ENCODE assay signal across 11 cellular contexts in genomic region chr6:40585661-40586269, GRCh38. TPM values are rescaled to one million over a fixed set of nuclear protein-coding genes. Genes with fewer than 3 reads are reported as not detected.
DNase-seq lines count a peak whose midpoint lies in the region; ATAC-seq lines count a peak whose summit lies in the region.
"Had no signal": no experiment of that assay in that cellular context is flagged by ENCODE, and none has a peak within 500 bp of the region (broad histone marks: within the 10 kb centered on the region; RNA-seq: fewer than 3 reads in every experiment).

No MANE protein-coding gene starts in this region.

- peak; percentile 72 for DNase-seq in DMS153 (lab: John Stamatoyannopoulos, UW)
- DNase-seq in MV-4-11 (lab: John Stamatoyannopoulos, UW), result peak; percentile 2
- no peak for DNase-seq in T-cell
- peak; percentile 56 for DNase-seq in islet precursor cell
- no peak for DNase-seq in NK-92 treated with Interleukin-12 subunit alpha and Interleukin-12 subunit beta, amount 100 ng/mL, for 24 hours (lab: John Stamatoyannopoulos, UW)
- DNase-seq in KG1 (lab: John Stamatoyannopoulos, UW), result no peak
- no peak for DNase-seq in cerebellar nuclear complex (lab: John Stamatoyannopoulos, UW)
- DNase-seq: amniotic stem cell, GF-D8 had no signal

- peaks cover 20 to 37% of the 10 kb centered on the region in 2 donors for H3K27me3 Mint-ChIP-seq in T-cell

- CTCF ChIA-PET in T-cell (lab: Charles Lee), result no interaction called here

- ATAC-seq in T-cell (replicated peaks in 1 of 4) (no peak), GM18861 (IDR thresholded peaks at IDR 0.05; ENCODE audit: unreplicated experiment) (no peak)

- no peaks in the 10 kb centered on the region for H3K9me3 Mint-ChIP-seq in T-cell

- H3K36me3 Mint-ChIP-seq in T-cell, result no peaks in the 10 kb centered on the region

- H3K27ac Mint-ChIP-seq in T-cell, result peak overlapping the region in 1 of 2 donors; percentile 7

- H3K4me1 Mint-ChIP-seq in T-cell, result peaks cover 25 to 30% (median 27%) of the 10 kb centered on the region in 3 donors

- POLR2A ChIA-PET in T-cell (lab: Charles Lee), result no interaction called here

- H3K4me3 Mint-ChIP-seq in T-cell, result peak overlapping the region; percentile 72 to 79 (median 78)

RNA-seq across cellular contexts. Expression of gene LRFN2, which starts 1.4 kb away (rescaled TPM):
- total RNA-seq in T-cell, result 1 to 10 TPM in 2 of 5 donors, under 1 TPM in 3; 0.12 to 1.7 (median 0.92) TPM
- total RNA-seq: MCF 10A had no signal

Comparison
In these comparisons a context has a peak if more than half of its experiments do, and no peak if none do; other contexts are left out.
1. DNase-seq: peak in DMS153 (single experiment), MV-4-11 (single experiment) and islet precursor cell (single experiment); none in T-cell (0 of 34), NK-92 treated with Interleukin-12 subunit alpha and Interleukin-12 subunit beta, amount 100 ng/mL, for 24 hours (single experiment), KG1 (single experiment) and cerebellar nuclear complex (0 of 2).